ENCODE assay signal across 27 cellular contexts in the genomic region with DNA sequence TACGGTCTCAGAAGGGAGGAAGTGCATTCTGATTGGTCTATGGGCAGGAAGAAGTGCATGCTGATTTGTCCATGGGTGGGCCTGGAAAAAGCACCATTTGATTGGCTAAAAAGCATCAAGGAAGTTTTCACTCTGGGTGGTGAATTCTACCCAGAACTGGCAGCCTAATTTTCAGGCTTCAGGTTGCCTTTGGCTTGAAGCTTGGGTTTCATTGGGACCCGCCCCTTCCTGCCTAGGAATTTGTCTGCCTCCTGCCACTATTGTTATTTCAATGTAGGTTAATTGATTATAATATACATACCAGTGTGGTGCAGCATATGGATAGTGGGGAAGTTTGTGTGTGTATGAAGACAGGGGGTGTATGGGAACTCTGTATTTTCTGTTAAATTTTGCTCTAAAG.
A peak's percentile ranks its signal among the peaks of the same experiment; 100 is the strongest.
DNase-seq lines count a peak whose midpoint lies in the region; ATAC-seq and TF ChIP-seq lines count a peak whose summit lies in the region.
"Had no signal": no experiment of that assay in that cellular context is flagged by ENCODE, and none has a peak within 500 bp of the region (broad histone marks: within the 10 kb centered on the region; RNA-seq: fewer than 3 reads in every experiment).

No MANE protein-coding gene starts in this region.

- H3K4me2 ChIP-seq in PC-9, result no peak overlapping the region
- H3K4me2 ChIP-seq: BLaER1 treated with 17β-estradiol and CSF1 and Interleukin-3, amounts not matched to agents 10 nM and 100 nM; SK-N-SH had no signal

- H2AFZ ChIP-seq in PC-9, result peak overlapping the region; percentile 48; the same call in 1 of the 2 replicates

- H3K79me2 ChIP-seq in PC-9 (ENCODE audit: low read depth), result no peaks in the 10 kb centered on the region

- DNase-seq in PC-9 (no peak), iPS DF 6.9 (ENCODE audit: low read depth, low spot score) (peak; percentile 84), BE2C (no peak)
- no peak for DNase-seq in activated CD8-positive, alpha-beta memory T cell treated with anti-CD3 and anti-CD28 coated beads, Interleukin-2, amount 10 ng/mL, durations not matched to agents 7 days and 5 days
- no peak for DNase-seq in activated CD4-positive, alpha-beta memory T cell treated with anti-CD3 and anti-CD28 coated beads, Interleukin-2, amount 10 ng/mL, durations not matched to agents 7 days and 5 days
- DNase-seq: ACHN; Calu3; CD8-positive, alpha-beta T cell; DMS53; EL; GOT3; Kasumi-1; NCI-H1048; NCI-H1417 treated with DMSO at 0.1 percent for 48 hours; NCI-H1930; NCI-H2227 treated with DMSO at 0.1 percent for 48 hours; NCI-H510A; NCI-H748 treated with DMSO at 0.1 percent for 48 hours; SIG-M5; SK-N-SH; T-helper 2 cell had no signal

- H3K9me3 ChIP-seq in HUES48 (ENCODE audit: control insufficient read depth, insufficient read depth, low read length) (peaks cover 16% of the 10 kb centered on the region), PC-9 (ENCODE audit: insufficient read depth, low read depth) (0 out of 2 replicates have a peak, but pooled peaks cover 5% of the 10 kb centered on the region), iPS DF 6.9 (ENCODE audit: control insufficient read depth, insufficient read depth, low read length) (no peaks in the 10 kb centered on the region), BE2C (no peaks in the 10 kb centered on the region)
- H3K9me3 ChIP-seq: SK-N-SH had no signal

- peaks cover 3% of the 10 kb centered on the region; the same call in 1 of the 2 replicates for H3K9me2 ChIP-seq in PC-9 (ENCODE audit: insufficient read depth)
- H3K9me2 ChIP-seq: SK-N-SH had no signal

- no peaks in the 10 kb centered on the region for H4K20me1 ChIP-seq in PC-9 (ENCODE audit: insufficient read depth)
- H4K20me1 ChIP-seq: BLaER1 treated with 17β-estradiol and CSF1 and Interleukin-3, amounts not matched to agents 10 nM and 100 nM had no signal

- no peaks in the 10 kb centered on the region for H3K4me1 Mint-ChIP-seq in activated CD8-positive, alpha-beta memory T cell treated with anti-CD3 and anti-CD28 coated beads, Interleukin-2, amount 10 ng/mL, durations not matched to agents 7 days and 5 days
- H3K4me1 Mint-ChIP-seq in activated CD4-positive, alpha-beta memory T cell treated with anti-CD3 and anti-CD28 coated beads, Interleukin-2, amount 10 ng/mL, durations not matched to agents 7 days and 5 days, result no peaks in the 10 kb centered on the region
- H3K4me1 Mint-ChIP-seq: IgD-negative memory B cell had no signal

- no peak overlapping the region for H3K9ac ChIP-seq in HUES48 (ENCODE audit: low read depth, low read length)
- H3K9ac ChIP-seq: BLaER1 treated with 17β-estradiol and CSF1 and Interleukin-3, amounts not matched to agents 10 nM and 100 nM; SK-N-SH had no signal

- no TSS peak for BruUV-seq in PC-9 (replicated peaks; lab: Mats Ljungman, UMichigan)

- H3K27me3 ChIP-seq in HUES48 (ENCODE audit: control insufficient read depth, insufficient read depth, low read length) (no peaks in the 10 kb centered on the region), PC-9 (ENCODE audit: insufficient read depth, low read depth) (no peaks in the 10 kb centered on the region), iPS DF 6.9 (ENCODE audit: control insufficient read depth, insufficient read depth, low read length) (no peaks in the 10 kb centered on the region), BE2C (no peaks in the 10 kb centered on the region)
- H3K27me3 ChIP-seq: BLaER1 treated with 17β-estradiol and CSF1 and Interleukin-3, amounts not matched to agents 10 nM and 100 nM had no signal

- H3K36me3 Mint-ChIP-seq in activated CD8-positive, alpha-beta memory T cell treated with anti-CD3 and anti-CD28 coated beads, Interleukin-2, amount 10 ng/mL, durations not matched to agents 7 days and 5 days, result no peaks in the 10 kb centered on the region
- H3K36me3 Mint-ChIP-seq in activated CD4-positive, alpha-beta memory T cell treated with anti-CD3 and anti-CD28 coated beads, Interleukin-2, amount 10 ng/mL, durations not matched to agents 7 days and 5 days (ENCODE audit: low read depth), result no peaks in the 10 kb centered on the region
- H3K36me3 Mint-ChIP-seq: CD8-positive, alpha-beta T cell; IgD-negative memory B cell had no signal

- POLR2A ChIA-PET in PC-9 (lab: Charles Lee; ENCODE audit: unreplicated experiment), result no interaction called here
- POLR2A ChIA-PET in activated CD4-positive, alpha-beta memory T cell treated with anti-CD3 and anti-CD28 coated beads, Interleukin-2, amount 10 ng/mL, durations not matched to agents 7 days and 5 days (lab: Charles Lee), result no interaction called here

- H3K27me3 Mint-ChIP-seq in activated CD8-positive, alpha-beta memory T cell treated with anti-CD3 and anti-CD28 coated beads, Interleukin-2, amount 10 ng/mL, durations not matched to agents 7 days and 5 days, result no peaks in the 10 kb centered on the region
- no peaks in the 10 kb centered on the region for H3K27me3 Mint-ChIP-seq in activated CD4-positive, alpha-beta memory T cell treated with anti-CD3 and anti-CD28 coated beads, Interleukin-2, amount 10 ng/mL, durations not matched to agents 7 days and 5 days
- H3K27me3 Mint-ChIP-seq: IgD-negative memory B cell had no signal

- peaks cover 7% of the 10 kb centered on the region for H3K9me3 Mint-ChIP-seq in activated CD8-positive, alpha-beta memory T cell treated with anti-CD3 and anti-CD28 coated beads, Interleukin-2, amount 10 ng/mL, durations not matched to agents 7 days and 5 days (ENCODE audit: low read depth)
- H3K9me3 Mint-ChIP-seq in activated CD4-positive, alpha-beta memory T cell treated with anti-CD3 and anti-CD28 coated beads, Interleukin-2, amount 10 ng/mL, durations not matched to agents 7 days and 5 days, result peaks cover 8% of the 10 kb centered on the region

- CTCF ChIA-PET in PC-9 (lab: Charles Lee), result no interaction called here
- CTCF ChIA-PET in activated CD8-positive, alpha-beta memory T cell treated with anti-CD3 and anti-CD28 coated beads, Interleukin-2, amount 10 ng/mL, durations not matched to agents 7 days and 5 days (lab: Charles Lee), result no interaction called here
- CTCF ChIA-PET in activated CD4-positive, alpha-beta memory T cell treated with anti-CD3 and anti-CD28 coated beads, Interleukin-2, amount 10 ng/mL, durations not matched to agents 7 days and 5 days (lab: Charles Lee), result no interaction called here

- no CpG with 5 or more reads among the region's 2 CpGs for WGBS in iPS DF 6.9 (ENCODE audit: insufficient coverage, insufficient read length)

- H3K4me3 Mint-ChIP-seq in activated CD8-positive, alpha-beta memory T cell treated with anti-CD3 and anti-CD28 coated beads, Interleukin-2, amount 10 ng/mL, durations not matched to agents 7 days and 5 days, result no peak overlapping the region
- H3K4me3 Mint-ChIP-seq in activated CD4-positive, alpha-beta memory T cell treated with anti-CD3 and anti-CD28 coated beads, Interleukin-2, amount 10 ng/mL, durations not matched to agents 7 days and 5 days, result no peak overlapping the region
- H3K4me3 Mint-ChIP-seq: CD8-positive, alpha-beta T cell; IgD-negative memory B cell had no signal

- no peaks in the 10 kb centered on the region for H3K36me3 ChIP-seq in HUES48 (ENCODE audit: control insufficient read depth, insufficient read depth, low read length)
- no peaks in the 10 kb centered on the region for H3K36me3 ChIP-seq in PC-9 (ENCODE audit: low read depth)
- 0 out of 2 replicates have a peak, but pooled peaks cover 3% of the 10 kb centered on the region for H3K36me3 ChIP-seq in iPS DF 6.9 (ENCODE audit: control insufficient read depth, insufficient read depth, low read length)
- no peaks in the 10 kb centered on the region for H3K36me3 ChIP-seq in BE2C
- H3K36me3 ChIP-seq: BLaER1 treated with 17β-estradiol and CSF1 and Interleukin-3, amounts not matched to agents 10 nM and 100 nM had no signal

- no peak for TF ChIP-seq CTCF in PC-9 (conservative IDR thresholded peaks at IDR 0.05)
- TF ChIP-seq CTCF in BE2C (IDR thresholded peaks at IDR 0.05; ENCODE audit: low read depth, low read length), result no peak

- no peak for ATAC-seq in activated CD8-positive, alpha-beta memory T cell treated with anti-CD3 and anti-CD28 coated beads, Interleukin-2, amount 10 ng/mL, durations not matched to agents 7 days and 5 days
- ATAC-seq in HG02798 (IDR thresholded peaks at IDR 0.05; ENCODE audit: poor library complexity, unreplicated experiment), result no peak
- ATAC-seq: CD8-positive, alpha-beta T cell; Panc1 had no signal

- no peak overlapping the region; the same call in 1 of the 2 replicates for H3K4me3 ChIP-seq in HUES48 (ENCODE audit: low read depth, low read length)
- no peak overlapping the region for H3K4me3 ChIP-seq in PC-9
- no peak overlapping the region for H3K4me3 ChIP-seq in iPS DF 6.9 (ENCODE audit: low read length)
- H3K4me3 ChIP-seq in BE2C (ENCODE audit: low read depth, low read length), result no peak overlapping the region
- H3K4me3 ChIP-seq: BLaER1 treated with 17β-estradiol and CSF1 and Interleukin-3, amounts not matched to agents 10 nM and 100 nM had no signal

- H3K4me1 ChIP-seq in HUES48 (ENCODE audit: control insufficient read depth, insufficient read depth, low read length) (peaks cover 7% of the 10 kb centered on the region; the same call in 1 of the 2 replicates), PC-9 (replicated peaks; ENCODE audit: insufficient read depth) (no peaks in the 10 kb centered on the region), iPS DF 6.9 (ENCODE audit: control insufficient read depth, insufficient read depth, low read length) (no peaks in the 10 kb centered on the region), BE2C (no peaks in the 10 kb centered on the region)
- H3K4me1 ChIP-seq: BLaER1 treated with 17β-estradiol and CSF1 and Interleukin-3, amounts not matched to agents 10 nM and 100 nM had no signal

- H3K27ac Mint-ChIP-seq in activated CD8-positive, alpha-beta memory T cell treated with anti-CD3 and anti-CD28 coated beads, Interleukin-2, amount 10 ng/mL, durations not matched to agents 7 days and 5 days, result no peak overlapping the region
- H3K27ac Mint-ChIP-seq in activated CD4-positive, alpha-beta memory T cell treated with anti-CD3 and anti-CD28 coated beads, Interleukin-2, amount 10 ng/mL, durations not matched to agents 7 days and 5 days, result no peak overlapping the region
- H3K27ac Mint-ChIP-seq: CD8-positive, alpha-beta T cell; IgD-negative memory B cell had no signal

- peak overlapping the region; percentile 55 for H3K27ac ChIP-seq in HUES48 (ENCODE audit: low read depth, low read length)
- H3K27ac ChIP-seq in PC-9, result no peak overlapping the region
- H3K27ac ChIP-seq in iPS DF 6.9 (ENCODE audit: low read length), result no peak overlapping the region
- H3K27ac ChIP-seq: BLaER1 treated with 17β-estradiol and CSF1 and Interleukin-3, amounts not matched to agents 10 nM and 100 nM; HL-60 had no signal

- intact Hi-C loops in PC-9 (cut with micrococcal nuclease; ENCODE audit: unreplicated experiment), result no loop called here

- H3F3A ChIP-seq in PC-9 (ENCODE audit: insufficient read depth, low read depth), result no peaks in the 10 kb centered on the region
